ENCODE assay signal across 8 cellular contexts in genomic region chr11:73376168-73376802, GRCh38. TPM values are rescaled to one million over a fixed set of nuclear protein-coding genes. Genes with fewer than 3 reads are reported as not detected.
DNase-seq lines count a peak whose midpoint lies in the region; FAIRE-seq and TF ChIP-seq lines count a peak whose summit lies in the region.

TSS of gene RELT (plus strand) at chr11:73376399. CDS start at chr11:73389137, 12,738 bp downstream.

- H3K27me3 ChIP-seq in H9 (ENCODE audit: insufficient read depth, low read length) (no peaks in the 10 kb centered on the region; the same call in 1 of the 2 replicates), SJSA1 (replicated peaks) (no peaks in the 10 kb centered on the region), neutrophil (no peaks in the 10 kb centered on the region)

- no peak within 1 kb of the TSS for H3K18ac ChIP-seq in H9 (ENCODE audit: insufficient read length, low read depth, low read length)

- no peak within 1 kb of the TSS for H2BK20ac ChIP-seq in H9 (ENCODE audit: low read depth, low read length, poor library complexity, severe bottlenecking)

- H3K4me2 ChIP-seq in H9 (ENCODE audit: insufficient read depth, insufficient read length, low read length): peak within 1 kb of the TSS; percentile 68

- H3K9me3 ChIP-seq in H9 (ENCODE audit: control insufficient read depth, low read depth, low read length) (no peaks in the 10 kb centered on the region), SJSA1 (replicated peaks) (no peaks in the 10 kb centered on the region), neutrophil (no peaks in the 10 kb centered on the region)

- peak within 1 kb of the TSS; percentile 49 for H3K14ac ChIP-seq in H9 (ENCODE audit: insufficient read depth, low read length)

- H3T11ph ChIP-seq in H9 (ENCODE audit: low read length): no peak within 1 kb of the TSS

- H3K4me1 Mint-ChIP-seq in H9: peaks cover 19% of the 10 kb centered on the region in 2 experiments

- WGBS in H9 (ENCODE audit: extremely low coverage, insufficient read length, low lambda C conversion rate): no CpG with 5 or more reads among the region's 95 CpGs

- no peak within 1 kb of the TSS for H4K5ac ChIP-seq in H9 (ENCODE audit: insufficient read length, low read depth, low read length)

- no peak within 1 kb of the TSS for H2BK15ac ChIP-seq in H9 (ENCODE audit: low read depth, low read length)

- FAIRE-seq in frontal cortex (lab: Jason Lieb, UNC): no peak

- H3K23me2 ChIP-seq in H9 (ENCODE audit: insufficient read length, low read depth, low read length, poor library complexity, severe bottlenecking): peaks cover 6% of the 10 kb centered on the region

- no peaks in the 10 kb centered on the region; a peak in 1 of 7 replicates for H3K36me3 Mint-ChIP-seq in H9 (ENCODE audit: insufficient read depth in 1 of 3, low read depth in 3 of 3)

- no peaks in the 10 kb centered on the region for H4K20me1 ChIP-seq in H9 (ENCODE audit: control insufficient read depth, insufficient read depth, insufficient read length)

- H3K36me3 ChIP-seq in SJSA1 (peaks cover 8% of the 10 kb centered on the region), neutrophil (peaks cover 14% of the 10 kb centered on the region)

- H3K27ac ChIP-seq in H9 (ENCODE audit: insufficient read length, low read depth, low read length) (no peak within 1 kb of the TSS), SJSA1 (peak within 1 kb of the TSS; percentile 92), neutrophil (peak within 1 kb of the TSS; percentile 99)

- H3K79me1 ChIP-seq in H9 (ENCODE audit: insufficient read depth, low read depth, low read length, poor library complexity, severe bottlenecking): no peaks in the 10 kb centered on the region

- peaks cover 3% of the 10 kb centered on the region; the same call in 1 of the 2 replicates for H3K4me1 ChIP-seq in H9 (ENCODE audit: insufficient read depth, low read length)
- H3K4me1 ChIP-seq in SJSA1 (replicated peaks): peaks cover 16% of the 10 kb centered on the region
- peaks cover 64 to 66% of the 10 kb centered on the region in 2 experiments for H3K4me1 ChIP-seq in neutrophil (ENCODE audit: control insufficient read depth in 1 of 2, insufficient read depth in 1 of 2, low read depth in 1 of 2, low read length in 1 of 2)

- H3K56ac ChIP-seq in H9 (ENCODE audit: insufficient read length, low read depth, low read length): no peak within 1 kb of the TSS

- no peak within 1 kb of the TSS for H3K4ac ChIP-seq in H9 (ENCODE audit: low read depth, low read length)

- H2BK120ac ChIP-seq in H9 (ENCODE audit: low read depth, low read length, poor library complexity, severe bottlenecking): no peak within 1 kb of the TSS

- no peaks in the 10 kb centered on the region; the same call in 1 of the 2 replicates for H3K79me2 ChIP-seq in H9 (ENCODE audit: insufficient read depth, low read length)

- peak; percentile 99 for DNase-seq in GM03348 (ENCODE audit: low spot score)
- DNase-seq in H9: peak; percentile 94
- DNase-seq in M059J (ENCODE audit: low read depth): peak; percentile 88
- peak; percentile 79 to 90 for DNase-seq in SJSA1 (ENCODE audit: low read depth in 1 of 2, low spot score in 2 of 2)
- peak; percentile 84 to 94 (median 92) for DNase-seq in activated naive CD4-positive, alpha-beta T cell (lab: John Stamatoyannopoulos, UW)
- DNase-seq in frontal cortex (ENCODE audit: low spot score in 2 of 2): peak; percentile 97 to 99
- DNase-seq in superior temporal gyrus (ENCODE audit: extremely low spot score): peak; percentile 86

- H3K4me3 Mint-ChIP-seq in H9: peak within 1 kb of the TSS; percentile 80 to 86

- no peak within 1 kb of the TSS for H2BK5ac ChIP-seq in H9 (ENCODE audit: insufficient read length, low read length)

- no peak within 1 kb of the TSS for H2AK5ac ChIP-seq in H9 (ENCODE audit: insufficient read length, low read length)

- no peak within 1 kb of the TSS for H4K91ac ChIP-seq in H9 (ENCODE audit: insufficient read length, low read depth, low read length)

- H2BK12ac ChIP-seq in H9 (ENCODE audit: insufficient read length, low read depth, low read length): no peak within 1 kb of the TSS

- H2AFZ ChIP-seq in H9 (ENCODE audit: low read length): no peak within 1 kb of the TSS

- H4K8ac ChIP-seq in H9 (replicated peaks; ENCODE audit: insufficient read length, low read depth, low read length): no peak within 1 kb of the TSS

- H3K27me3 Mint-ChIP-seq in H9 (ENCODE audit: low read depth): peaks cover 25% of the 10 kb centered on the region

- peak within 1 kb of the TSS; percentile 91 for H3K4me3 ChIP-seq in SJSA1
- H3K4me3 ChIP-seq in neutrophil (ENCODE audit: low read depth in 1 of 2, low read length in 1 of 2): peak within 1 kb of the TSS; percentile 96 to 98

- H3K27ac Mint-ChIP-seq in H9: peak within 1 kb of the TSS in 1 of 3 experiments; percentile 74; a peak in 1 of 7 replicates

- no peaks in the 10 kb centered on the region for H3K9me3 Mint-ChIP-seq in H9

- H3K23ac ChIP-seq in H9 (ENCODE audit: insufficient read length, low read depth, low read length): no peak within 1 kb of the TSS

- H3K9ac ChIP-seq in H9 (ENCODE audit: extremely low read depth, insufficient read length, low read length): peak within 1 kb of the TSS; percentile 12

- TF ChIP-seq CTCF in H9 (conservative IDR thresholded peaks at IDR 0.05) (peak; percentile 89), neutrophil (IDR thresholded peaks at IDR 0.05) (peak; percentile 99)

RNA-seq across cellular contexts. Expression of gene RELT, which starts in this region (rescaled TPM):
- total RNA-seq in H9 (2021) (10.2 TPM in 2 replicates), frontal cortex (2.0 TPM)
- total RNA-seq in M059J (2014; rRNA removed; shearing (Covaris generic)): 6.6 and 10.8 TPM in 2 replicates
- 8.7 and 13.2 TPM in 2 replicates for total RNA-seq in SJSA1 (2014; rRNA removed; shearing (Covaris generic))
